8 cellular contexts compared by ENCODE assay signal in the genomic region with DNA sequence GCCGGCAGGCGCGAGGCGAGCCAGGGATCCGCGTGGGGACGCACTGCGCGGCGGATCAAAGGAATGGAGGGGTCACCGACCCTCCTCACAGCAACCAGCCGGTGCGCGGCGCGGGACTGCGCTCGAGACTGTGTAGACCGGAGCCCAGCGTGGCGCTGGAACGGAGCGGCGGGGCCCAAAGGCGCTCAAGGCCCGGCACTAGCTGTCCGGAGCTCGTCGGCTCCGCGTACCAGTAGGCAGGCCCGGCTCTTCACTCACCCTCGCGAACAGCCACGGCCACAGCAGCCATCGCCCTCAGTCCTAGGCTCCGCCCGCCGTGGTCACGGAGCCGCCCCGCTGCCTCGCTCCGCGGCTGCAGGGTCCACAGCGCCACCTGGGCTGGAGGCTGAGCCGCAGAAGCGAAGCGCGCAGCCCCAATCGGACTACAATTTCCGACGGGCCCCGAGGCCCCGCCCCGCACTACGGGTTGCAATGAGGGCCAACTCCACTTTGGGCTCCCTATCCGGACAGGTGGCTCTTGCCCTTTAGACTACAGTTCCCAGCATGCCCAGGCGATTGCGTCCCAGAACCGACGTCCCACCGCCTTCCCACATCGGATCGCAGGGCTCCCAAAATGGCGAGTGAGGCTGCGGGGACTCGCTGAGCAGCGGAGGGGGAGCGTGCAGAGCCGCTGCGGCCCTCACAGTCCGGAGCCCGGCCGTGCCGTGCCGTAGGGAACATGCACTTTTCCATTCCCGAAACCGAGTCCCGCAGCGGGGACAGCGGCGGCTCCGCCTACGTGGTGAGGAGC. TPM values are rescaled to one million over a fixed set of nuclear protein-coding genes. Genes with fewer than 3 reads are reported as not detected.
DNase-seq lines count a peak whose midpoint lies in the region; ATAC-seq and TF ChIP-seq lines count a peak whose summit lies in the region.

A gene (minus strand): TSS at position 313 of the 790 bp plus-strand sequence. CDS start 24 bp downstream, at position 289.
A gene with protein sequence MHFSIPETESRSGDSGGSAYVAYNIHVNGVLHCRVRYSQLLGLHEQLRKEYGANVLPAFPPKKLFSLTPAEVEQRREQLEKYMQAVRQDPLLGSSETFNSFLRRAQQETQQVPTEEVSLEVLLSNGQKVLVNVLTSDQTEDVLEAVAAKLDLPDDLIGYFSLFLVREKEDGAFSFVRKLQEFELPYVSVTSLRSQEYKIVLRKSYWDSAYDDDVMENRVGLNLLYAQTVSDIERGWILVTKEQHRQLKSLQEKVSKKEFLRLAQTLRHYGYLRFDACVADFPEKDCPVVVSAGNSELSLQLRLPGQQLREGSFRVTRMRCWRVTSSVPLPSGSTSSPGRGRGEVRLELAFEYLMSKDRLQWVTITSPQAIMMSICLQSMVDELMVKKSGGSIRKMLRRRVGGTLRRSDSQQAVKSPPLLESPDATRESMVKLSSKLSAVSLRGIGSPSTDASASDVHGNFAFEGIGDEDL (plus strand): TSS at position 591 of the 790 bp plus-strand sequence. CDS start 128 bp downstream, at position 719.

- DNase-seq in COLO829 (ENCODE audit: low spot score) (peak; percentile 96), HS-5 (ENCODE audit: low read depth) (peak; percentile 96), NK-92 (lab: John Stamatoyannopoulos, UW; ENCODE audit: unreplicated experiment) (peak; percentile 93), lower lobe of right lung (peak; percentile 99)
- DNase-seq in activated CD8-positive, alpha-beta memory T cell treated with anti-CD3 and anti-CD28 coated beads for 1 hour (ENCODE audit: extremely low read depth in 1 of 2, low read depth in 1 of 2), result peak; percentile 98
- DNase-seq in stimulated activated CD4-positive, alpha-beta T cell treated with anti-CD3 and anti-CD28 coated beads, TNF-alpha, amount 100 ng/mL, for 24 hours (ENCODE audit: low read depth in 3 of 3), result peak; percentile 98 to 100 (median 99)

- ATAC-seq in GM19468 (IDR thresholded peaks at IDR 0.05; ENCODE audit: extremely low read depth, unreplicated experiment), result peak; percentile 88
- peak; percentile 97 to 98 for ATAC-seq in lower lobe of right lung

- 0% methylated on average over 85 of the region's 85 CpGs for WGBS in ectodermal cell, 2 experiments

- TF ChIP-seq CTCF in lower lobe of right lung (IDR thresholded peaks at IDR 0.05), result peak; percentile 90

- intact Hi-C loops in lower lobe of right lung (cut with DNase I), result no loop called here

- H3K27ac ChIP-seq in ectodermal cell (ENCODE audit: insufficient read depth, low read depth, low read length, poor library complexity, severe bottlenecking), result peak within 1 kb of the TSS; percentile 69
- peak within 1 kb of the TSS; percentile 89 for H3K27ac ChIP-seq in lower lobe of right lung

- H3K9me3 ChIP-seq in ectodermal cell (ENCODE audit: control insufficient read depth, low read length) (no peaks in the 10 kb centered on the region), lower lobe of right lung (no peaks in the 10 kb centered on the region)

- peaks cover 46% of the 10 kb centered on the region for H3K36me3 ChIP-seq in ectodermal cell (ENCODE audit: control insufficient read depth, insufficient read depth, low read length)
- H3K36me3 ChIP-seq in lower lobe of right lung, result peaks cover 68% of the 10 kb centered on the region

- H3K27me3 ChIP-seq in ectodermal cell (ENCODE audit: control insufficient read depth, insufficient read depth, low read length, poor library complexity, severe bottlenecking), result no peaks in the 10 kb centered on the region
- H3K27me3 ChIP-seq in lower lobe of right lung (ENCODE audit: low read depth), result no peaks in the 10 kb centered on the region

- peaks cover 14% of the 10 kb centered on the region for H3K4me1 ChIP-seq in ectodermal cell (ENCODE audit: control insufficient read depth, insufficient read depth, low read length)
- H3K4me1 ChIP-seq in lower lobe of right lung, result peaks cover 37% of the 10 kb centered on the region

- H3K4me3 ChIP-seq in ectodermal cell (ENCODE audit: insufficient read depth, low read depth, low read length) (peak within 1 kb of the TSS; percentile 88), lower lobe of right lung (peak within 1 kb of the TSS; percentile 96)

RNA-seq across cellular contexts. Expression of the first gene that starts in this region (rescaled TPM):
- 64.2 TPM for polyA plus RNA-seq in ectodermal cell (2013, experiment 1 of 4)
- 65.0 TPM for polyA plus RNA-seq in ectodermal cell (2013, experiment 2 of 4)
- 51.2 TPM for polyA plus RNA-seq in ectodermal cell (2013, experiment 3 of 4)
- 60.3 TPM for polyA plus RNA-seq in ectodermal cell (2013, experiment 4 of 4)
- 32.9 TPM for total RNA-seq in lower lobe of right lung

RNA-seq across cellular contexts. Expression of the second gene that starts in this region (rescaled TPM):
- 83.8 TPM for polyA plus RNA-seq in ectodermal cell (2013, experiment 1 of 4)
- 92.4 TPM for polyA plus RNA-seq in ectodermal cell (2013, experiment 2 of 4)
- 65.9 TPM for polyA plus RNA-seq in ectodermal cell (2013, experiment 3 of 4)
- 75.7 TPM for polyA plus RNA-seq in ectodermal cell (2013, experiment 4 of 4)
- total RNA-seq in lower lobe of right lung, result 107 TPM

Comparison
In these comparisons a context has a peak if more than half of its experiments do, and no peak if none do; other contexts are left out.
1. Peak in every context shown above with its lines: DNase-seq, ATAC-seq, H3K4me3 ChIP-seq and H3K27ac ChIP-seq.